In the genomic region with DNA sequence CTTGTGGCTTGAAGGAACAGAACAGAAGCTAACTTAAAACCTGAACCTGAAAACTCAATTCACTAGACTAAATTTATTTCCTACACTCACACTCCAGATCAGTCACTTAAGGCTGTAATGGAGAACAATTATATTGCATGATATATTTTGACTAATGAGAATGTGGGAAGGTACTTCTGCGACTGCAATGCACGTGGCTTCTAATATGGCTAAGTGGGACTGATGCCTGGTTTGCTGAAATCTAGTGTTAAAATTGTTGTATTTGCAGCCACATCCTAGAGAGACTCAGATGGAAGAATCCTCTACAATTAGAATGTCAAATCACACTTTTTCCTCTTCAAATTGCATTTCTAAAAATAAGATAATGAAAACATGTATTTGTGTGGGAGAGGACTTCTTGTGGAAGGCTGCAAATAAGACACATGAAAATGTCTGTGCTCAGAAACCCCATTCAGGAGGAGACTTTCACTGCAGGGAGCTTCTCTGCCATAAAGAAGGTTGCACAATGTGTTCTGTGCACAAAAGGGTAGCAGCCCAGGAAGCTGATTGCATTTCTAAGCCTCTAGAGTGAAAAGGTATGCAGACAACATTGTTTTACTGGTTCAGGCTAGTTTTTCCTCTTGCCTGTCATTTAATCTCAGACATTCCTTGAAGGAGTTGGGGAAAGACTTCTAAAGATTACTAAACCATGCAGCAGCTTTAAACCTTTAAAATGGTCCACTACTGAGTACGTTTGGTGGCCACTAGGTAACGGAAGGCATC, we compare ENCODE assay signal across 27 cellular contexts.
A peak's percentile ranks its signal among the peaks of the same experiment; 100 is the strongest.
DNase-seq lines count a peak whose midpoint lies in the region; ATAC-seq and TF ChIP-seq lines count a peak whose summit lies in the region.
"Had no signal": no experiment of that assay in that cellular context is flagged by ENCODE, and none has a peak within 500 bp of the region (broad histone marks: within the 10 kb centered on the region; RNA-seq: fewer than 3 reads in every experiment).

No MANE protein-coding gene starts in this region.

- H3K27me3 Mint-ChIP-seq in endothelial cell (ENCODE audit: unreplicated experiment) = no peaks in the 10 kb centered on the region
- H3K27me3 Mint-ChIP-seq: activated naive CD8-positive, alpha-beta T cell treated with anti-CD3 and anti-CD28 coated beads, Interleukin-2, amount 10 ng/mL, durations not matched to agents 7 days and 5 days had no signal

- no peak overlapping the region for H3K4me3 Mint-ChIP-seq in endothelial cell (ENCODE audit: unreplicated experiment)
- H3K4me3 Mint-ChIP-seq: activated naive CD8-positive, alpha-beta T cell treated with anti-CD3 and anti-CD28 coated beads, Interleukin-2, amount 10 ng/mL, durations not matched to agents 7 days and 5 days; CD8-positive, alpha-beta memory T cell; natural killer cell; T-helper 2 cell treated with Interferon-gamma antibody and Interleukin-4, amounts not matched to agents 5 μg/mL and 100 μg/mL, for 36 hours had no signal

- H3K4me3 ChIP-seq in mesodermal cell (ENCODE audit: extremely low read depth, insufficient read depth, low read length, poor library complexity, severe bottlenecking) = no peak overlapping the region
- H3K4me3 ChIP-seq in upper lobe of right lung = no peak overlapping the region
- H3K4me3 ChIP-seq in effector memory CD4-positive, alpha-beta T cell (ENCODE audit: insufficient read depth, low read depth, low read length, poor library complexity, severe bottlenecking) = no peak overlapping the region
- H3K4me3 ChIP-seq: body of pancreas, colonic mucosa, Peyer's patch, SK-N-MC, smooth muscle cell, tibial nerve had no signal

- 22 to 34% methylated on average over 3 of the region's 4 CpGs for WGBS in mesodermal cell (ENCODE audit: insufficient coverage in 2 of 2), 2 experiments

- H3K36me3 ChIP-seq in mesodermal cell (ENCODE audit: control insufficient read depth, insufficient read depth, low read length) = no peaks in the 10 kb centered on the region
- no peaks in the 10 kb centered on the region for H3K36me3 ChIP-seq in upper lobe of right lung
- H3K36me3 ChIP-seq in effector memory CD4-positive, alpha-beta T cell (ENCODE audit: control insufficient read depth, insufficient read depth, low read length) = no peaks in the 10 kb centered on the region
- H3K36me3 ChIP-seq: colonic mucosa, Peyer's patch, tibial nerve had no signal

- no peaks in the 10 kb centered on the region for H3K36me3 Mint-ChIP-seq in endothelial cell (ENCODE audit: low read depth, unreplicated experiment)
- H3K36me3 Mint-ChIP-seq: activated naive CD8-positive, alpha-beta T cell treated with anti-CD3 and anti-CD28 coated beads, Interleukin-2, amount 10 ng/mL, durations not matched to agents 7 days and 5 days; CD8-positive, alpha-beta memory T cell; natural killer cell had no signal

- peak overlapping the region; percentile 37 for H3K27ac Mint-ChIP-seq in endothelial cell (ENCODE audit: unreplicated experiment)
- H3K27ac Mint-ChIP-seq: activated naive CD8-positive, alpha-beta T cell treated with anti-CD3 and anti-CD28 coated beads, Interleukin-2, amount 10 ng/mL, durations not matched to agents 7 days and 5 days; CD8-positive, alpha-beta memory T cell; natural killer cell; T-helper 2 cell treated with Interferon-gamma antibody and Interleukin-4, amounts not matched to agents 5 μg/mL and 100 μg/mL, for 36 hours had no signal

- H3K9me3 Mint-ChIP-seq in endothelial cell (ENCODE audit: unreplicated experiment) = no peaks in the 10 kb centered on the region
- H3K9me3 Mint-ChIP-seq: activated naive CD8-positive, alpha-beta T cell treated with anti-CD3 and anti-CD28 coated beads, Interleukin-2, amount 10 ng/mL, durations not matched to agents 7 days and 5 days; T-helper 2 cell treated with Interferon-gamma antibody and Interleukin-4, amounts not matched to agents 5 μg/mL and 100 μg/mL, for 36 hours had no signal

- ATAC-seq in upper lobe of right lung = peak; percentile 42
- no peak for ATAC-seq in HG03520 (IDR thresholded peaks at IDR 0.05; ENCODE audit: unreplicated experiment)
- ATAC-seq in Right ventricle myocardium superior (ENCODE audit: poor library complexity) = no peak
- ATAC-seq: body of pancreas, left cardiac atrium, natural killer cell had no signal

- H3K27me3 ChIP-seq in upper lobe of right lung = no peaks in the 10 kb centered on the region
- H3K27me3 ChIP-seq in effector memory CD4-positive, alpha-beta T cell (replicated peaks; ENCODE audit: control insufficient read depth, insufficient read depth, low read length, poor library complexity, severe bottlenecking) = no peaks in the 10 kb centered on the region
- H3K27me3 ChIP-seq: body of pancreas, colonic mucosa, Peyer's patch, tibial nerve had no signal

- peaks cover 40% of the 10 kb centered on the region for H3K4me1 Mint-ChIP-seq in endothelial cell (ENCODE audit: unreplicated experiment)
- H3K4me1 Mint-ChIP-seq: activated naive CD8-positive, alpha-beta T cell treated with anti-CD3 and anti-CD28 coated beads, Interleukin-2, amount 10 ng/mL, durations not matched to agents 7 days and 5 days; CD8-positive, alpha-beta memory T cell; natural killer cell had no signal

- H3K9me3 ChIP-seq in mesodermal cell (ENCODE audit: control insufficient read depth, low read length) (peaks cover 6% of the 10 kb centered on the region), upper lobe of right lung (no peaks in the 10 kb centered on the region)
- no peaks in the 10 kb centered on the region for H3K9me3 ChIP-seq in effector memory CD4-positive, alpha-beta T cell (ENCODE audit: control insufficient read depth, low read length)
- H3K9me3 ChIP-seq: body of pancreas, colonic mucosa, Peyer's patch, tibial nerve had no signal

- DNase-seq in NCI-H345 (lab: John Stamatoyannopoulos, UW) = peak; percentile 25
- DNase-seq in endothelial cell (ENCODE audit: low spot score) = no peak
- DNase-seq in upper lobe of right lung = no peak
- no peak for DNase-seq in effector memory CD4-positive, alpha-beta T cell
- DNase-seq in Right ventricle myocardium superior = no peak
- DNase-seq: activated CD4-positive, alpha-beta T cell treated with anti-CD3 and anti-CD28 coated beads, Interleukin-2, amount 50 U/mL, for 4 hours; activated CD8-positive, alpha-beta memory T cell treated with anti-CD3 and anti-CD28 coated beads, Interleukin-2, amount 50 U/mL, for 48 hours; activated naive CD8-positive, alpha-beta T cell treated with anti-CD3 and anti-CD28 coated beads, Interleukin-2, amount 10 ng/mL, durations not matched to agents 7 days and 5 days; AML-193; body of pancreas; CD8-positive, alpha-beta memory T cell; colonic mucosa; DMS53; foreskin fibroblast; hippocampal formation; left cardiac atrium; natural killer cell; NCI-H1436; Peyer's patch; stimulated activated CD4-positive, alpha-beta T cell treated with anti-CD3 and anti-CD28 coated beads, Interleukin-2, amount 100 ng/mL, for 48 hours; stimulated activated naive CD4-positive, alpha-beta T cell treated with Interleukin-2 at 50 U/mL for 16 hours had no signal

- H3K4me1 ChIP-seq in mesodermal cell (ENCODE audit: control insufficient read depth, insufficient read depth, low read length, poor library complexity, severe bottlenecking) = peaks cover 11% of the 10 kb centered on the region
- H3K4me1 ChIP-seq in upper lobe of right lung = no peaks in the 10 kb centered on the region
- H3K4me1 ChIP-seq in effector memory CD4-positive, alpha-beta T cell (ENCODE audit: control insufficient read depth, insufficient read depth, low read length, poor library complexity, severe bottlenecking) = no peaks in the 10 kb centered on the region
- H3K4me1 ChIP-seq: body of pancreas, colonic mucosa, Peyer's patch, tibial nerve had no signal

- intact Hi-C loops in upper lobe of right lung (cut with DNase I) = no loop called here
- intact Hi-C loops in Right ventricle myocardium superior (cut with DNase I) = no loop called here

- TF ChIP-seq CTCF in endothelial cell (IDR thresholded peaks at IDR 0.05; ENCODE audit: unreplicated experiment) (no peak), upper lobe of right lung (IDR thresholded peaks at IDR 0.05) (no peak)

- H3K27ac ChIP-seq in mesodermal cell (ENCODE audit: low read depth, low read length, severe bottlenecking) = peak overlapping the region; percentile 68
- H3K27ac ChIP-seq in upper lobe of right lung = no peak overlapping the region
- no peak overlapping the region for H3K27ac ChIP-seq in effector memory CD4-positive, alpha-beta T cell (ENCODE audit: insufficient read depth, low read length, poor library complexity, severe bottlenecking)
- H3K27ac ChIP-seq: body of pancreas, colonic mucosa, Peyer's patch, SK-N-MC, tibial nerve had no signal
